Comparison of ENCODE assay signal across 1 cellular context in the genomic region with DNA sequence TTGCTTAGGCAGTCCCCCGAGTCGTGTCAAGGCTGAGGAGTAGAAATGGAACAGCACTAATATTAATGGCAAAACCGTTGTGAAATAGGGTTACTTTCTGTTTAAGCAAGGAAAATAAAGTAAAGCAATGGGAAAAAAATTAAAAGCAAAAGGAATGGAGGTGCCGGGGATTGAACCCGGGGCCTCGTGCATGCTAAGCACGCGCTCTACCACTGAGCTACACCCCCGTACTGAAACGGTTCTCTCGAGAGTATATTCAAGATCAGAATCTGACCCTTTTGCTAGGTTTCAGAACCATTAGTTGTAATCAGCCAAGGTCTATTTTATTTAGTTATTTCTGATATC.
TF ChIP-seq lines count a peak whose summit lies in the region.

No MANE protein-coding gene starts in this region.

TF ChIP-seq in HepG2, 621 proteins besides CTCF, POLR2A, EP300 and RAD21 (continued from another document and continues in another):
- TF ChIP-seq MTF1 (CRISPR knock-in tag; IDR thresholded peaks at IDR 0.05): no peak
- TF ChIP-seq MTA1 (CRISPR knock-in tag; IDR thresholded peaks at IDR 0.05; ENCODE audit: borderline replicate concordance): no peak
- TF ChIP-seq KLF9 (CRISPR knock-in tag; IDR thresholded peaks at IDR 0.05; ENCODE audit: low read depth): no peak
- no peak for TF ChIP-seq SCMH1 (CRISPR knock-in tag; IDR thresholded peaks at IDR 0.05; ENCODE audit: borderline replicate concordance)
- peak; percentile 91 for TF ChIP-seq PRPF4 (IDR thresholded peaks at IDR 0.05; ENCODE audit: low read depth, low read length, poor library complexity, severe bottlenecking)
- no peak for TF ChIP-seq FOXO1 (CRISPR knock-in tag; IDR thresholded peaks at IDR 0.05)
- TF ChIP-seq, protein P1, sequence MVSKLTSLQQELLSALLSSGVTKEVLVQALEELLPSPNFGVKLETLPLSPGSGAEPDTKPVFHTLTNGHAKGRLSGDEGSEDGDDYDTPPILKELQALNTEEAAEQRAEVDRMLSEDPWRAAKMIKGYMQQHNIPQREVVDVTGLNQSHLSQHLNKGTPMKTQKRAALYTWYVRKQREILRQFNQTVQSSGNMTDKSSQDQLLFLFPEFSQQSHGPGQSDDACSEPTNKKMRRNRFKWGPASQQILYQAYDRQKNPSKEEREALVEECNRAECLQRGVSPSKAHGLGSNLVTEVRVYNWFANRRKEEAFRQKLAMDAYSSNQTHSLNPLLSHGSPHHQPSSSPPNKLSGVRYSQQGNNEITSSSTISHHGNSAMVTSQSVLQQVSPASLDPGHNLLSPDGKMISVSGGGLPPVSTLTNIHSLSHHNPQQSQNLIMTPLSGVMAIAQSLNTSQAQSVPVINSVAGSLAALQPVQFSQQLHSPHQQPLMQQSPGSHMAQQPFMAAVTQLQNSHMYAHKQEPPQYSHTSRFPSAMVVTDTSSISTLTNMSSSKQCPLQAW (CRISPR knock-in tag; IDR thresholded peaks at IDR 0.05): no peak
- no peak for TF ChIP-seq TBX2 (CRISPR knock-in tag; IDR thresholded peaks at IDR 0.05; ENCODE audit: borderline replicate concordance)
- TF ChIP-seq NRL (CRISPR knock-in tag; IDR thresholded peaks at IDR 0.05; ENCODE audit: borderline replicate concordance): no peak
- no peak for TF ChIP-seq JARID2 (CRISPR knock-in tag; IDR thresholded peaks at IDR 0.05; ENCODE audit: insufficient replicate concordance)
- TF ChIP-seq, protein P2, sequence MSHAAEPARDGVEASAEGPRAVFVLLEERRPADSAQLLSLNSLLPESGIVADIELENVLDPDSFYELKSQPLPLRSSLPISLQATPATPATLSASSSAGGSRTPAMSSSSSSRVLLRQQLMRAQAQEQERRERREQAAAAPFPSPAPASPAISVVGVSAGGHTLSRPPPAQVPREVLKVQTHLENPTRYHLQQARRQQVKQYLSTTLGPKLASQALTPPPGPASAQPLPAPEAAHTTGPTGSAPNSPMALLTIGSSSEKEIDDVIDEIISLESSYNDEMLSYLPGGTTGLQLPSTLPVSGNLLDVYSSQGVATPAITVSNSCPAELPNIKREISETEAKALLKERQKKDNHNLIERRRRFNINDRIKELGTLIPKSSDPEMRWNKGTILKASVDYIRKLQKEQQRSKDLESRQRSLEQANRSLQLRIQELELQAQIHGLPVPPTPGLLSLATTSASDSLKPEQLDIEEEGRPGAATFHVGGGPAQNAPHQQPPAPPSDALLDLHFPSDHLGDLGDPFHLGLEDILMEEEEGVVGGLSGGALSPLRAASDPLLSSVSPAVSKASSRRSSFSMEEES (CRISPR knock-in tag; IDR thresholded peaks at IDR 0.05): peak; percentile 62; the same call in 1 of the 2 replicates
- peak; percentile 96 for TF ChIP-seq MAF1 (CRISPR knock-in tag; IDR thresholded peaks at IDR 0.05; ENCODE audit: borderline replicate concordance)
- TF ChIP-seq HHEX (CRISPR knock-in tag; IDR thresholded peaks at IDR 0.05): no peak
- TF ChIP-seq, protein P3, sequence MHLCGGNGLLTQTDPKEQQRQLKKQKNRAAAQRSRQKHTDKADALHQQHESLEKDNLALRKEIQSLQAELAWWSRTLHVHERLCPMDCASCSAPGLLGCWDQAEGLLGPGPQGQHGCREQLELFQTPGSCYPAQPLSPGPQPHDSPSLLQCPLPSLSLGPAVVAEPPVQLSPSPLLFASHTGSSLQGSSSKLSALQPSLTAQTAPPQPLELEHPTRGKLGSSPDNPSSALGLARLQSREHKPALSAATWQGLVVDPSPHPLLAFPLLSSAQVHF (CRISPR knock-in tag; IDR thresholded peaks at IDR 0.05): no peak
- TF ChIP-seq WIZ (CRISPR knock-in tag; IDR thresholded peaks at IDR 0.05): no peak
- TF ChIP-seq ZNF282 (IDR thresholded peaks at IDR 0.05; ENCODE audit: partially characterized antibody): no peak
- TF ChIP-seq, protein P4, sequence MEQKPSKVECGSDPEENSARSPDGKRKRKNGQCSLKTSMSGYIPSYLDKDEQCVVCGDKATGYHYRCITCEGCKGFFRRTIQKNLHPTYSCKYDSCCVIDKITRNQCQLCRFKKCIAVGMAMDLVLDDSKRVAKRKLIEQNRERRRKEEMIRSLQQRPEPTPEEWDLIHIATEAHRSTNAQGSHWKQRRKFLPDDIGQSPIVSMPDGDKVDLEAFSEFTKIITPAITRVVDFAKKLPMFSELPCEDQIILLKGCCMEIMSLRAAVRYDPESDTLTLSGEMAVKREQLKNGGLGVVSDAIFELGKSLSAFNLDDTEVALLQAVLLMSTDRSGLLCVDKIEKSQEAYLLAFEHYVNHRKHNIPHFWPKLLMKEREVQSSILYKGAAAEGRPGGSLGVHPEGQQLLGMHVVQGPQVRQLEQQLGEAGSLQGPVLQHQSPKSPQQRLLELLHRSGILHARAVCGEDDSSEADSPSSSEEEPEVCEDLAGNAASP (CRISPR knock-in tag; IDR thresholded peaks at IDR 0.05; ENCODE audit: borderline replicate concordance): peak; percentile 53; the same call in 1 of the 2 replicates
- peak; percentile 75; the same call in 1 of the 2 replicates for TF ChIP-seq RORA (CRISPR knock-in tag; IDR thresholded peaks at IDR 0.05)
- TF ChIP-seq SNAI1 (CRISPR knock-in tag; IDR thresholded peaks at IDR 0.05; ENCODE audit: borderline replicate concordance): no peak
- no peak; the same call in 1 of the 2 replicates for TF ChIP-seq ARNTL (CRISPR knock-in tag; IDR thresholded peaks at IDR 0.05)
- TF ChIP-seq ZNF615 (CRISPR knock-in tag; IDR thresholded peaks at IDR 0.05; ENCODE audit: borderline replicate concordance): no peak
- no peak; the same call in 1 of the 2 replicates for TF ChIP-seq MEIS1 (CRISPR knock-in tag; IDR thresholded peaks at IDR 0.05; ENCODE audit: borderline replicate concordance)
- TF ChIP-seq, protein P5, sequence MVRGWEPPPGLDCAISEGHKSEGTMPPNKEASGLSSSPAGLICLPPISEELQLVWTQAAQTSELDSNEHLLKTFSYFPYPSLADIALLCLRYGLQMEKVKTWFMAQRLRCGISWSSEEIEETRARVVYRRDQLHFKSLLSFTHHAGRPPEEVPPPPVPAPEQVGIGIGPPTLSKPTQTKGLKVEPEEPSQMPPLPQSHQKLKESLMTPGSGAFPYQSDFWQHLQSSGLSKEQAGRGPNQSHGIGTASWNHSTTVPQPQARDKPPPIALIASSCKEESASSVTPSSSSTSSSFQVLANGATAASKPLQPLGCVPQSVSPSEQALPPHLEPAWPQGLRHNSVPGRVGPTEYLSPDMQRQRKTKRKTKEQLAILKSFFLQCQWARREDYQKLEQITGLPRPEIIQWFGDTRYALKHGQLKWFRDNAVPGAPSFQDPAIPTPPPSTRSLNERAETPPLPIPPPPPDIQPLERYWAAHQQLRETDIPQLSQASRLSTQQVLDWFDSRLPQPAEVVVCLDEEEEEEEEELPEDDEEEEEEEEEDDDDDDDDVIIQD (CRISPR knock-in tag; IDR thresholded peaks at IDR 0.05; ENCODE audit: low read depth): no peak; the same call in 1 of the 2 replicates
- TF ChIP-seq ZNF607 (CRISPR knock-in tag; IDR thresholded peaks at IDR 0.05; ENCODE audit: borderline replicate concordance): no peak
- TF ChIP-seq ZNF354B (CRISPR knock-in tag; IDR thresholded peaks at IDR 0.05): no peak
- no peak for TF ChIP-seq FOXK2 (IDR thresholded peaks at IDR 0.05)
- TF ChIP-seq HNF4A (CRISPR knock-in tag; IDR thresholded peaks at IDR 0.05): 0 out of 2 replicates have a peak, but pooled peaks have one; percentile 8
- no peak for TF ChIP-seq ZFX (CRISPR knock-in tag; IDR thresholded peaks at IDR 0.05; ENCODE audit: low read depth)
- no peak for TF ChIP-seq ZNF558 (CRISPR knock-in tag; IDR thresholded peaks at IDR 0.05; ENCODE audit: borderline replicate concordance)
- no peak for TF ChIP-seq ZFP90 (CRISPR knock-in tag; IDR thresholded peaks at IDR 0.05; ENCODE audit: borderline replicate concordance)
- TF ChIP-seq HNF4G (IDR thresholded peaks at IDR 0.05; ENCODE audit: borderline replicate concordance, low read depth, low read length): no peak
- TF ChIP-seq HNF4G (CRISPR knock-in tag; IDR thresholded peaks at IDR 0.05; ENCODE audit: borderline replicate concordance, low read depth): no peak; the same call in 1 of the 2 replicates
- no peak for TF ChIP-seq PRMT3 (CRISPR knock-in tag; IDR thresholded peaks at IDR 0.05; ENCODE audit: borderline replicate concordance, low read depth)
- TF ChIP-seq, protein P6, sequence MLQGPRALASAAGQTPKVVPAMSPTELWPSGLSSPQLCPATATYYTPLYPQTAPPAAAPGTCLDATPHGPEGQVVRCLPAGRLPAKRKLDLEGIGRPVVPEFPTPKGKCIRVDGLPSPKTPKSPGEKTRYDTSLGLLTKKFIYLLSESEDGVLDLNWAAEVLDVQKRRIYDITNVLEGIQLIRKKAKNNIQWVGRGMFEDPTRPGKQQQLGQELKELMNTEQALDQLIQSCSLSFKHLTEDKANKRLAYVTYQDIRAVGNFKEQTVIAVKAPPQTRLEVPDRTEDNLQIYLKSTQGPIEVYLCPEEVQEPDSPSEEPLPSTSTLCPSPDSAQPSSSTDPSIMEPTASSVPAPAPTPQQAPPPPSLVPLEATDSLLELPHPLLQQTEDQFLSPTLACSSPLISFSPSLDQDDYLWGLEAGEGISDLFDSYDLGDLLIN (CRISPR knock-in tag; IDR thresholded peaks at IDR 0.05; ENCODE audit: borderline replicate concordance): no peak
- TF ChIP-seq, protein P7, sequence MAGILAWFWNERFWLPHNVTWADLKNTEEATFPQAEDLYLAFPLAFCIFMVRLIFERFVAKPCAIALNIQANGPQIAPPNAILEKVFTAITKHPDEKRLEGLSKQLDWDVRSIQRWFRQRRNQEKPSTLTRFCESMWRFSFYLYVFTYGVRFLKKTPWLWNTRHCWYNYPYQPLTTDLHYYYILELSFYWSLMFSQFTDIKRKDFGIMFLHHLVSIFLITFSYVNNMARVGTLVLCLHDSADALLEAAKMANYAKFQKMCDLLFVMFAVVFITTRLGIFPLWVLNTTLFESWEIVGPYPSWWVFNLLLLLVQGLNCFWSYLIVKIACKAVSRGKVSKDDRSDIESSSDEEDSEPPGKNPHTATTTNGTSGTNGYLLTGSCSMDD (CRISPR knock-in tag; IDR thresholded peaks at IDR 0.05): no peak
- TF ChIP-seq, protein P8, sequence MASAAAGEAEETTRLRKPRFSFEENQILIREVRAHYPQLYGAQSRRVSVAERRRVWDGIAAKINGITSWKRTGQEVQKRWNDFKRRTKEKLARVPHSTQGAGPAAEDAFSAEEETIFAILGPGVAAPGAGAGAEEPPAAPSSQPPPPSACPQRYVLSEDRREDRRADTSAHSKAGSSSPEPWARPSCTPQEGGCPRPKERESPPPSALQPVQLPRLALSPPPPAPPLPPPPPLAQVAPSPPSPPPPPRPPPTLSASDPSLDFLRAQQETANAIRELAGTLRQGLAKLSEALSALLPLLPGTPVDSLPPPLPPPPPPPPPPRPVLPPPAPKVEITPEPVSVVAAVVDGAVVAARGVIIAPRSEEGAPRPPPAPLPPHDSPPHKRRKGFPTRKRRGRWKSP (CRISPR knock-in tag; IDR thresholded peaks at IDR 0.05): no peak
- 0 out of 2 replicates have a peak, but pooled peaks have one; percentile 67 for TF ChIP-seq SOX13 (IDR thresholded peaks at IDR 0.05)
- TF ChIP-seq SOX13 (CRISPR knock-in tag; conservative IDR thresholded peaks at IDR 0.05 in 1 of 2, IDR thresholded peaks at IDR 0.05 in 1 of 2): no peak
- no peak for TF ChIP-seq ZNF549 (CRISPR knock-in tag; IDR thresholded peaks at IDR 0.05)
- peak; percentile 60 for TF ChIP-seq TBL1XR1 (IDR thresholded peaks at IDR 0.05; ENCODE audit: borderline replicate concordance, low read length, partially characterized antibody)
- peak; percentile 75 for TF ChIP-seq NCOR1 (IDR thresholded peaks at IDR 0.05; ENCODE audit: borderline replicate concordance, low read length)
- TF ChIP-seq FOXM1 (CRISPR knock-in tag; IDR thresholded peaks at IDR 0.05): no peak
- TF ChIP-seq HMG20A (CRISPR knock-in tag; IDR thresholded peaks at IDR 0.05; ENCODE audit: borderline replicate concordance): peak; percentile 38; the same call in 1 of the 2 replicates
- no peak for TF ChIP-seq BRD4 (CRISPR knock-in tag; IDR thresholded peaks at IDR 0.05)
- no peak for TF ChIP-seq TEAD3 (CRISPR knock-in tag; optimal IDR thresholded peaks at IDR 0.05; ENCODE audit: borderline replicate concordance)
- TF ChIP-seq ZNF556 (CRISPR knock-in tag; IDR thresholded peaks at IDR 0.05; ENCODE audit: borderline replicate concordance): no peak
- no peak for TF ChIP-seq ZBTB20 (CRISPR knock-in tag; IDR thresholded peaks at IDR 0.05; ENCODE audit: borderline replicate concordance, low read depth)
- 0 out of 2 replicates have a peak, but pooled peaks have one; percentile 47 for TF ChIP-seq GATAD1 (CRISPR knock-in tag; IDR thresholded peaks at IDR 0.05)
- TF ChIP-seq ZFP36L1 (CRISPR knock-in tag; IDR thresholded peaks at IDR 0.05): no peak
- no peak for TF ChIP-seq SETDB1 (CRISPR knock-in tag; IDR thresholded peaks at IDR 0.05; ENCODE audit: borderline replicate concordance)
- no peak for TF ChIP-seq ZNF644 (CRISPR knock-in tag; IDR thresholded peaks at IDR 0.05; ENCODE audit: low read depth)
- no peak for TF ChIP-seq ZNF431 (CRISPR knock-in tag; IDR thresholded peaks at IDR 0.05; ENCODE audit: borderline replicate concordance, low read depth)
- no peak for TF ChIP-seq MEIS2 (CRISPR knock-in tag; IDR thresholded peaks at IDR 0.05)
- TF ChIP-seq NKX3-1 (CRISPR knock-in tag; IDR thresholded peaks at IDR 0.05): 0 out of 2 replicates have a peak, but pooled peaks have one; percentile 41
- TF ChIP-seq, protein P9, sequence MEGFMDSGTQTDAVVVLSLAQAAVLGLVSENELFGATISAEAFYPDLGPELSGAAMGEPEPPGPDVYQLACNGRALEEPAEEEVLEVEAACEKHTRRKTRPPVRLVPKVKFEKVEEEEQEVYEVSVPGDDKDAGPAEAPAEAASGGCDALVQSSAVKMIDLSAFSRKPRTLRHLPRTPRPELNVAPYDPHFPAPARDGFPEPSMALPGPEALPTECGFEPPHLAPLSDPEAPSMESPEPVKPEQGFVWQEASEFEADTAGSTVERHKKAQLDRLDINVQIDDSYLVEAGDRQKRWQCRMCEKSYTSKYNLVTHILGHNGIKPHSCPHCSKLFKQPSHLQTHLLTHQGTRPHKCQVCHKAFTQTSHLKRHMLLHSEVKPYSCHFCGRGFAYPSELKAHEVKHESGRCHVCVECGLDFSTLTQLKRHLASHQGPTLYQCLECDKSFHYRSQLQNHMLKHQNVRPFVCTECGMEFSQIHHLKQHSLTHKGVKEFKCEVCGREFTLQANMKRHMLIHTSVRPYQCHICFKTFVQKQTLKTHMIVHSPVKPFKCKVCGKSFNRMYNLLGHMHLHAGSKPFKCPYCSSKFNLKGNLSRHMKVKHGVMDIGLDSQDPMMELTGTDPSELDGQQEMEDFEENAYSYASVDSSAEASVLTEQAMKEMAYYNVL (CRISPR knock-in tag; IDR thresholded peaks at IDR 0.05; ENCODE audit: borderline replicate concordance): no peak
- no peak for TF ChIP-seq ZNF552 (CRISPR knock-in tag; IDR thresholded peaks at IDR 0.05; ENCODE audit: borderline replicate concordance)
- TF ChIP-seq, protein P10, sequence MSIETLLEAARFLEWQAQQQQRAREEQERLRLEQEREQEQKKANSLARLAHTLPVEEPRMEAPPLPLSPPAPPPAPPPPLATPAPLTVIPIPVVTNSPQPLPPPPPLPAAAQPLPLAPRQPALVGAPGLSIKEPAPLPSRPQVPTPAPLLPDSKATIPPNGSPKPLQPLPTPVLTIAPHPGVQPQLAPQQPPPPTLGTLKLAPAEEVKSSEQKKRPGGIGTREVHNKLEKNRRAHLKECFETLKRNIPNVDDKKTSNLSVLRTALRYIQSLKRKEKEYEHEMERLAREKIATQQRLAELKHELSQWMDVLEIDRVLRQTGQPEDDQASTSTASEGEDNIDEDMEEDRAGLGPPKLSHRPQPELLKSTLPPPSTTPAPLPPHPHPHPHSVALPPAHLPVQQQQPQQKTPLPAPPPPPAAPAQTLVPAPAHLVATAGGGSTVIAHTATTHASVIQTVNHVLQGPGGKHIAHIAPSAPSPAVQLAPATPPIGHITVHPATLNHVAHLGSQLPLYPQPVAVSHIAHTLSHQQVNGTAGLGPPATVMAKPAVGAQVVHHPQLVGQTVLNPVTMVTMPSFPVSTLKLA (IDR thresholded peaks at IDR 0.05): peak; percentile 19; the same call in 1 of the 2 replicates
- TF ChIP-seq ZNF34 (CRISPR knock-in tag; IDR thresholded peaks at IDR 0.05; ENCODE audit: borderline replicate concordance): no peak
- TF ChIP-seq ZBTB7B (CRISPR knock-in tag; IDR thresholded peaks at IDR 0.05): no peak
